Comparison of ENCODE assay signal across 11 cellular contexts in the genomic region with DNA sequence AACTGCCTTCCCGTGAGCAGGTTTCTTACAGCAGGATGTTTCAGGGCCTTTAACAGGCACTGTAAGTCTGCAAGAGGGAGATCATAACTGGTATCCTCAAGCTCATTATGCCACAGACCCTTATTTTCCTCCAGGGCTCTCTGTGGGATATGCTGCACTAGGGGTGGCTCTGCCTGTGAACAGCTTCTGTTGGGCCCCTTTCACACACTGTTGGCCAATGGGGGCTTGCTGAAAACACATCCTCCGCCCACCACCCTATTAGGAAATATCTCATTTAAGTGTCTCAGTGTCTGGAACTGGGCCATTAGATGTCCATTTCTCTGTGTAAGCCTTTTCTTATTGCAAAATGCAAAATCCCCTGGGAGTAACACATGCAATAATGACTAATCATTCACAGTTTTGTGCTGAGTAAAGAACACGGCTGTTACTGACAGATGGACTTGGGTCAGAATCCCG.
DNase-seq lines count a peak whose midpoint lies in the region; ATAC-seq and TF ChIP-seq lines count a peak whose summit lies in the region.
"Had no signal": no experiment of that assay in that cellular context is flagged by ENCODE, and none has a peak within 500 bp of the region (broad histone marks: within the 10 kb centered on the region; RNA-seq: fewer than 3 reads in every experiment).

No MANE protein-coding gene starts in this region.

- CTCF ChIA-PET in activated CD8-positive, alpha-beta memory T cell treated with anti-CD3 and anti-CD28 coated beads, Interleukin-2, amount 10 ng/mL, durations not matched to agents 7 days and 5 days (lab: Charles Lee): no interaction called here

- H3K27me3 Mint-ChIP-seq in activated CD8-positive, alpha-beta memory T cell treated with anti-CD3 and anti-CD28 coated beads, Interleukin-2, amount 10 ng/mL, durations not matched to agents 7 days and 5 days: peaks cover 35% of the 10 kb centered on the region

- H3K27ac Mint-ChIP-seq in activated CD8-positive, alpha-beta memory T cell treated with anti-CD3 and anti-CD28 coated beads, Interleukin-2, amount 10 ng/mL, durations not matched to agents 7 days and 5 days: no peak overlapping the region
- H3K27ac Mint-ChIP-seq: activated CD4-positive, alpha-beta T cell treated with anti-CD3 and anti-CD28 coated beads, Interleukin-2, amount 10 ng/mL, durations not matched to agents 24 days and 14 days had no signal

- H3K4me3 Mint-ChIP-seq in activated CD8-positive, alpha-beta memory T cell treated with anti-CD3 and anti-CD28 coated beads, Interleukin-2, amount 10 ng/mL, durations not matched to agents 7 days and 5 days: no peak overlapping the region
- H3K4me3 Mint-ChIP-seq: activated CD4-positive, alpha-beta T cell treated with anti-CD3 and anti-CD28 coated beads, Interleukin-2, amount 10 ng/mL, durations not matched to agents 24 days and 14 days had no signal

- peaks cover 12% of the 10 kb centered on the region for H3K4me1 Mint-ChIP-seq in activated CD8-positive, alpha-beta memory T cell treated with anti-CD3 and anti-CD28 coated beads, Interleukin-2, amount 10 ng/mL, durations not matched to agents 7 days and 5 days

- H3K36me3 Mint-ChIP-seq in activated CD8-positive, alpha-beta memory T cell treated with anti-CD3 and anti-CD28 coated beads, Interleukin-2, amount 10 ng/mL, durations not matched to agents 7 days and 5 days: no peaks in the 10 kb centered on the region

- peaks cover 3% of the 10 kb centered on the region for H3K9me3 Mint-ChIP-seq in activated CD8-positive, alpha-beta memory T cell treated with anti-CD3 and anti-CD28 coated beads, Interleukin-2, amount 10 ng/mL, durations not matched to agents 7 days and 5 days (ENCODE audit: low read depth)
- H3K9me3 Mint-ChIP-seq: activated CD4-positive, alpha-beta T cell treated with anti-CD3 and anti-CD28 coated beads, Interleukin-2, amount 10 ng/mL, durations not matched to agents 24 days and 14 days had no signal

- peak; percentile 39 for ATAC-seq in HG02678 (IDR thresholded peaks at IDR 0.05; ENCODE audit: unreplicated experiment)
- no peak for ATAC-seq in SK-N-SH treated with all-trans-retinoic acid at 6 μM for 48 hours
- no peak for ATAC-seq in activated CD8-positive, alpha-beta memory T cell treated with anti-CD3 and anti-CD28 coated beads, Interleukin-2, amount 10 ng/mL, durations not matched to agents 7 days and 5 days

- DNase-seq in GM04503 (ENCODE audit: low read depth) (peak; percentile 57), RPMI7951 (ENCODE audit: low read depth) (peak; percentile 19), hepatic stellate cell (ENCODE audit: low spot score) (peak; percentile 48), NCI-H1436 (lab: John Stamatoyannopoulos, UW) (no peak), NCI-H748 treated with DMSO at 0.1 percent for 48 hours (lab: John Stamatoyannopoulos, UW) (no peak)
- no peak for DNase-seq in activated CD8-positive, alpha-beta memory T cell treated with anti-CD3 and anti-CD28 coated beads, Interleukin-2, amount 10 ng/mL, durations not matched to agents 7 days and 5 days
- DNase-seq: activated CD4-positive, alpha-beta T cell treated with anti-CD3 and anti-CD28 coated beads, Interleukin-2, amount 10 ng/mL, durations not matched to agents 24 days and 14 days; NCI-H446; upper lobe of left lung had no signal

TF ChIP-seq in SK-N-SH treated with all-trans-retinoic acid at 6 μM for 48 hours, 23 proteins besides CTCF, POLR2A, EP300 and RAD21:
- no peak for TF ChIP-seq TCF4 (CRISPR knock-in tag; IDR thresholded peaks at IDR 0.05; ENCODE audit: borderline replicate concordance)
- no peak for TF ChIP-seq ZFP3 (CRISPR knock-in tag; IDR thresholded peaks at IDR 0.05)
- no peak for TF ChIP-seq ZNF565 (CRISPR knock-in tag; conservative IDR thresholded peaks at IDR 0.05; ENCODE audit: low read depth)
- TF ChIP-seq, protein P1, sequence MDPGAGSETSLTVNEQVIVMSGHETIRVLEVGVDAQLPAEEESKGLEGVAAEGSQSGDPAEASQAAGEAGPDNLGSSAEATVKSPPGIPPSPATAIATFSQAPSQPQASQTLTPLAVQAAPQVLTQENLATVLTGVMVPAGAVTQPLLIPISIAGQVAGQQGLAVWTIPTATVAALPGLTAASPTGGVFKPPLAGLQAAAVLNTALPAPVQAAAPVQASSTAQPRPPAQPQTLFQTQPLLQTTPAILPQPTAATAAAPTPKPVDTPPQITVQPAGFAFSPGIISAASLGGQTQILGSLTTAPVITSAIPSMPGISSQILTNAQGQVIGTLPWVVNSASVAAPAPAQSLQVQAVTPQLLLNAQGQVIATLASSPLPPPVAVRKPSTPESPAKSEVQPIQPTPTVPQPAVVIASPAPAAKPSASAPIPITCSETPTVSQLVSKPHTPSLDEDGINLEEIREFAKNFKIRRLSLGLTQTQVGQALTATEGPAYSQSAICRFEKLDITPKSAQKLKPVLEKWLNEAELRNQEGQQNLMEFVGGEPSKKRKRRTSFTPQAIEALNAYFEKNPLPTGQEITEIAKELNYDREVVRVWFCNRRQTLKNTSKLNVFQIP (CRISPR knock-in tag; IDR thresholded peaks at IDR 0.05; ENCODE audit: borderline replicate concordance, low read depth): no peak
- TF ChIP-seq, protein P2, sequence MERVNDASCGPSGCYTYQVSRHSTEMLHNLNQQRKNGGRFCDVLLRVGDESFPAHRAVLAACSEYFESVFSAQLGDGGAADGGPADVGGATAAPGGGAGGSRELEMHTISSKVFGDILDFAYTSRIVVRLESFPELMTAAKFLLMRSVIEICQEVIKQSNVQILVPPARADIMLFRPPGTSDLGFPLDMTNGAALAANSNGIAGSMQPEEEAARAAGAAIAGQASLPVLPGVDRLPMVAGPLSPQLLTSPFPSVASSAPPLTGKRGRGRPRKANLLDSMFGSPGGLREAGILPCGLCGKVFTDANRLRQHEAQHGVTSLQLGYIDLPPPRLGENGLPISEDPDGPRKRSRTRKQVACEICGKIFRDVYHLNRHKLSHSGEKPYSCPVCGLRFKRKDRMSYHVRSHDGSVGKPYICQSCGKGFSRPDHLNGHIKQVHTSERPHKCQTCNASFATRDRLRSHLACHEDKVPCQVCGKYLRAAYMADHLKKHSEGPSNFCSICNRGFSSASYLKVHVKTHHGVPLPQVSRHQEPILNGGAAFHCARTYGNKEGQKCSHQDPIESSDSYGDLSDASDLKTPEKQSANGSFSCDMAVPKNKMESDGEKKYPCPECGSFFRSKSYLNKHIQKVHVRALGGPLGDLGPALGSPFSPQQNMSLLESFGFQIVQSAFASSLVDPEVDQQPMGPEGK (CRISPR knock-in tag; IDR thresholded peaks at IDR 0.05; ENCODE audit: borderline replicate concordance): no peak
- TF ChIP-seq, protein P3, sequence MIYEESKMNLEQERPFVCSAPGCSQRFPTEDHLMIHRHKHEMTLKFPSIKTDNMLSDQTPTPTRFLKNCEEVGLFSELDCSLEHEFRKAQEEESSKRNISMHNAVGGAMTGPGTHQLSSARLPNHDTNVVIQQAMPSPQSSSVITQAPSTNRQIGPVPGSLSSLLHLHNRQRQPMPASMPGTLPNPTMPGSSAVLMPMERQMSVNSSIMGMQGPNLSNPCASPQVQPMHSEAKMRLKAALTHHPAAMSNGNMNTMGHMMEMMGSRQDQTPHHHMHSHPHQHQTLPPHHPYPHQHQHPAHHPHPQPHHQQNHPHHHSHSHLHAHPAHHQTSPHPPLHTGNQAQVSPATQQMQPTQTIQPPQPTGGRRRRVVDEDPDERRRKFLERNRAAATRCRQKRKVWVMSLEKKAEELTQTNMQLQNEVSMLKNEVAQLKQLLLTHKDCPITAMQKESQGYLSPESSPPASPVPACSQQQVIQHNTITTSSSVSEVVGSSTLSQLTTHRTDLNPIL (CRISPR knock-in tag; IDR thresholded peaks at IDR 0.05; ENCODE audit: low read depth): no peak
- no peak for TF ChIP-seq ZNF8 (CRISPR knock-in tag; IDR thresholded peaks at IDR 0.05)
- no peak for TF ChIP-seq OSR1 (CRISPR knock-in tag; IDR thresholded peaks at IDR 0.05)

Comparison
In these comparisons a context has a peak if more than half of its experiments do, and no peak if none do; other contexts are left out.
1. DNase-seq: peak in GM04503 (single experiment), RPMI7951 (single experiment) and hepatic stellate cell (single experiment); none in NCI-H1436 (single experiment), activated CD8-positive, alpha-beta memory T cell treated with anti-CD3 and anti-CD28 coated beads, Interleukin-2, amount 10 ng/mL, durations not matched to agents 7 days and 5 days (single experiment) and NCI-H748 treated with DMSO at 0.1 percent for 48 hours (single experiment).